23 cellular contexts compared by ENCODE assay signal in genomic region chr5:24067208-24067607, GRCh38.
"Had no signal": no experiment of that assay in that cellular context is flagged by ENCODE, and none has a peak within 500 bp of the region (broad histone marks: within the 10 kb centered on the region; RNA-seq: fewer than 3 reads in every experiment).

No MANE protein-coding gene starts in this region.

- H3K27me3 ChIP-seq: dorsolateral prefrontal cortex, esophagus muscularis mucosa, gastrocnemius medialis, heart right ventricle, left lung had no signal

- H3K4me3 ChIP-seq: coronary artery, dorsolateral prefrontal cortex, esophagus muscularis mucosa, gastrocnemius medialis, heart right ventricle, left lung, lower lobe of right lung, mucosa of descending colon had no signal

- H3K36me3 ChIP-seq: esophagus muscularis mucosa, gastrocnemius medialis, heart right ventricle, left lung, lower lobe of right lung had no signal

- DNase-seq: dermis blood vessel endothelial cell; dorsolateral prefrontal cortex; effector CD4-positive, alpha-beta T cell; effector memory CD4-positive, alpha-beta T cell; foreskin melanocyte; gastrocnemius medialis; glutamatergic neuron; head of caudate nucleus; heart right ventricle; hippocampal formation; left cardiac atrium; left lung; left ventricle myocardium superior; lower lobe of right lung; mesenchymal stem cell; mucosa of descending colon; naive B cell; naive thymus-derived CD8-positive, alpha-beta T cell had no signal

- FAIRE-seq: endothelial cell of umbilical vein, islet of Langerhans, keratinocyte had no signal

- H3K4me1 ChIP-seq: esophagus muscularis mucosa, gastrocnemius medialis, heart right ventricle, left lung, lower lobe of right lung had no signal

- ATAC-seq: gastrocnemius medialis; heart right ventricle; left cardiac atrium; left lung; left ventricle myocardium superior; lower lobe of right lung; mucosa of descending colon; naive thymus-derived CD8-positive, alpha-beta T cell had no signal

- H3K27ac ChIP-seq: coronary artery, dorsolateral prefrontal cortex, esophagus muscularis mucosa, gastrocnemius medialis, heart right ventricle, left lung, lower lobe of right lung had no signal

- H3K9me3 ChIP-seq: esophagus muscularis mucosa, gastrocnemius medialis, lower lobe of right lung, mucosa of descending colon had no signal
